8 cellular contexts compared by ENCODE assay signal in the genomic region with DNA sequence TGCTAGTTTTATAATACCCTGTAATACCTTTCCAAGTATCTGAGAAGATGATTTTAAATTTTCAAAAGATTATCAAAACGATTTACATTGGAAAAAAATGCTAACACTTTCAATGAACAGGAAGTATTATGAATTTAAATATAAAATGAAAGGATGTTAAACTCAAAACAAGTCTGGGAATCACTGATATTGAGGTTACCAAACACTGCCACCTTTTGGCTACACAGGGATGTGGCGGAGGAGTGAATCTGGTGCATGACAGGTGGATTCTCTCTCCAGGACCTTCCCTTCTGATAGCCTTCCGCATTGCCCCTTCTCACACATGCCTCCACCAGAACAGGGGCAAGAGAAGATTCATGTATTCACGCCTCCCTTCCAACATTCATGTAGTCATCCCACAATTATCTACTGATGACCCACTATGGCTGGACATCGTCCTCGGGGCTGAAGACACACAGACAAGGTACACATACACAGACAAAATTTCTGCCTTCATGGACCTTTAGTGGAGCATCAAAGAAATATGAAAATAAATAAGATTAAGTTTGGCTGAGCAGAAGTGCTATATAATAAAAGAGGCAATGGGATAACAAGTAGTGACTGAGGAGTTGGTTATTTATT. TPM values are rescaled to one million over a fixed set of nuclear protein-coding genes. Genes with fewer than 3 reads are reported as not detected.
DNase-seq lines count a peak whose midpoint lies in the region; ATAC-seq and TF ChIP-seq lines count a peak whose summit lies in the region.

No MANE protein-coding gene starts in this region.

- no peaks in the 10 kb centered on the region for H3K27me3 ChIP-seq in BJ (ENCODE audit: control insufficient read depth, insufficient read depth, low read length)

- DNase-seq in BJ (ENCODE audit: low read depth): no peak
- DNase-seq in GM20000 (ENCODE audit: low spot score): no peak
- peak; percentile 25 for DNase-seq in RKO (ENCODE audit: low spot score)
- DNase-seq in central memory CD8-positive, alpha-beta T cell (ENCODE audit: low spot score in 2 of 2): no peak
- no peak for DNase-seq in memory B cell (ENCODE audit: low spot score in 2 of 2)

- H3K4me3 Mint-ChIP-seq in central memory CD8-positive, alpha-beta T cell: no peak overlapping the region
- H3K4me3 Mint-ChIP-seq in memory B cell: no peak overlapping the region

- POLR2A ChIA-PET in BJ (lab: Charles Lee): no interaction called here

- H3K4me3 ChIP-seq in BJ (ENCODE audit: low read depth, low read length): no peak overlapping the region

- ATAC-seq in central memory CD8-positive, alpha-beta T cell (replicated peaks; ENCODE audit: extremely low read depth, poor library complexity, severe bottlenecking): no peak
- ATAC-seq in memory B cell (ENCODE audit: low read depth) (peak; percentile 48), HG03025 (IDR thresholded peaks at IDR 0.05; ENCODE audit: low FRiP score, unreplicated experiment) (no peak), HG03432 (IDR thresholded peaks at IDR 0.05; ENCODE audit: unreplicated experiment) (no peak), HG02798 (IDR thresholded peaks at IDR 0.05; ENCODE audit: poor library complexity, unreplicated experiment) (no peak)

- CTCF ChIA-PET in BJ (lab: Yijun Ruan, JAX): interaction anchor here (0.7 to 1.1 kb wide), 7 partner anchors 9 to 329 kb away, joined by 3 to 7 read pairs (median 3); no protein-coding TSS in a partner anchor

- TF ChIP-seq CTCF in BJ (IDR thresholded peaks at IDR 0.05; ENCODE audit: insufficient read depth, low read depth, low read length): peak; percentile 67
- peak; percentile 44 for TF ChIP-seq CTCF in GM20000 (IDR thresholded peaks at IDR 0.05; ENCODE audit: extremely low read depth, missing control alignments)

- peak overlapping the region; percentile 32 for H3K27ac Mint-ChIP-seq in central memory CD8-positive, alpha-beta T cell (ENCODE audit: low read depth)
- peak overlapping the region; percentile 18 for H3K27ac Mint-ChIP-seq in memory B cell

- H3K9me3 Mint-ChIP-seq in central memory CD8-positive, alpha-beta T cell: no peaks in the 10 kb centered on the region
- no peaks in the 10 kb centered on the region for H3K9me3 Mint-ChIP-seq in memory B cell

- no peaks in the 10 kb centered on the region; the same call in 1 of the 2 replicates for H3K36me3 ChIP-seq in BJ (ENCODE audit: control insufficient read depth, insufficient read depth, low read length)

- H3K4me1 Mint-ChIP-seq in central memory CD8-positive, alpha-beta T cell: peaks cover 12% of the 10 kb centered on the region
- H3K4me1 Mint-ChIP-seq in memory B cell: peaks cover 2% of the 10 kb centered on the region

- H3K36me3 Mint-ChIP-seq in central memory CD8-positive, alpha-beta T cell (ENCODE audit: insufficient read depth): peaks cover 20% of the 10 kb centered on the region
- peaks cover 36% of the 10 kb centered on the region for H3K36me3 Mint-ChIP-seq in memory B cell

- H3K27me3 Mint-ChIP-seq in central memory CD8-positive, alpha-beta T cell: no peaks in the 10 kb centered on the region
- H3K27me3 Mint-ChIP-seq in memory B cell: no peaks in the 10 kb centered on the region

RNA-seq across cellular contexts. Expression of a gene that starts 34.7 kb away (rescaled TPM):
- 8.3 and 10.1 TPM in 2 replicates for polyA plus RNA-seq in BJ (2011; rRNA removed)
- polyA minus RNA-seq in BJ (2011; rRNA and poly(A)+ RNA removed): 3.3 and 4.6 TPM in 2 replicates

RNA-seq across cellular contexts. Expression of a gene that starts 55.1 kb away (rescaled TPM):
- polyA plus RNA-seq in BJ (2011; rRNA removed): 25.4 and 37.1 TPM in 2 replicates
- polyA minus RNA-seq in BJ (2011; rRNA and poly(A)+ RNA removed): 10.8 and 32.9 TPM in 2 replicates
